ENCODE assay signal across 15 cellular contexts in the genomic region with DNA sequence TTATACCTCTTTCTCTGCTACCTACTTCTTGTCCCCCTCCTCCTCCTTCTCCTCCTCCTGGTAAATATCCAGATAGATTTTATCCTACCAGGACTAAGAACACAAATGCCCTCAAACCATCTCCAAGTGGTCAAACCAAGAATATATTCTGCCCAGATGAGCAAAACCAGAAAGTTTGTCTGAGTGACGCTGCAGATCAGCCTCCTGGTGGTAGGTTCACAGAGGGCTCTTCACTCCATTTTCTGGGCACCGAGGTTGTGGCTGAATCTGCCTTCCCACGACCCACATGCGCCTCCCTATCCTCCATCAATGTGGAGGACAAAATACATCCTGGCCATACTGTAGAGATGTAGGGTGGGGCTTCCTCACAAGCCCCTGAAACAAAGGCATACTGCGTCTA.
"Had no signal": no experiment of that assay in that cellular context is flagged by ENCODE, and none has a peak within 500 bp of the region (broad histone marks: within the 10 kb centered on the region; RNA-seq: fewer than 3 reads in every experiment).

No MANE protein-coding gene starts in this region.

- H3K27me3 ChIP-seq: thyroid gland, vagina had no signal

- FAIRE-seq: bronchial epithelial cell, colon, frontal cortex, keratinocyte, small intestine had no signal

- H3K9me3 ChIP-seq: thyroid gland had no signal

- H3K36me3 ChIP-seq: thyroid gland, vagina had no signal

- DNase-seq: activated CD4-positive, alpha-beta memory T cell treated with anti-CD3 and anti-CD28 coated beads for 36 hours; activated CD4-positive, alpha-beta T cell treated with anti-CD3 and anti-CD28 coated beads for 1 hour; activated gamma-delta T cell; activated T-cell treated with anti-CD3 and anti-CD28 coated beads, Interleukin-2, amount 50 U/mL, for 4 hours; left ventricle myocardium superior; mesendoderm; nephron progenitor cell; small intestine; thyroid gland had no signal

- ATAC-seq: activated T-cell treated with anti-CD3 and anti-CD28 coated beads, Interleukin-2, amount 50 U/mL, for 4 hours; left ventricle myocardium superior had no signal

- H3K27ac ChIP-seq: thyroid gland, vagina had no signal

- H3K4me3 ChIP-seq: thyroid gland, vagina had no signal

- H3K4me3 Mint-ChIP-seq: activated CD4-positive, alpha-beta memory T cell treated with anti-CD3 and anti-CD28 coated beads for 36 hours; activated naive CD8-positive, alpha-beta T cell; activated T-cell treated with anti-CD3 and anti-CD28 coated beads, Interleukin-2, amount 50 U/mL, for 4 hours; nephron progenitor cell had no signal

- H3K27ac Mint-ChIP-seq: activated CD4-positive, alpha-beta memory T cell treated with anti-CD3 and anti-CD28 coated beads for 36 hours; activated naive CD8-positive, alpha-beta T cell; nephron progenitor cell had no signal

- H3K36me3 Mint-ChIP-seq: activated naive CD8-positive, alpha-beta T cell had no signal

- H3K4me1 ChIP-seq: thyroid gland, vagina had no signal
